Comparison of ENCODE assay signal across 18 cellular contexts in the genomic region with DNA sequence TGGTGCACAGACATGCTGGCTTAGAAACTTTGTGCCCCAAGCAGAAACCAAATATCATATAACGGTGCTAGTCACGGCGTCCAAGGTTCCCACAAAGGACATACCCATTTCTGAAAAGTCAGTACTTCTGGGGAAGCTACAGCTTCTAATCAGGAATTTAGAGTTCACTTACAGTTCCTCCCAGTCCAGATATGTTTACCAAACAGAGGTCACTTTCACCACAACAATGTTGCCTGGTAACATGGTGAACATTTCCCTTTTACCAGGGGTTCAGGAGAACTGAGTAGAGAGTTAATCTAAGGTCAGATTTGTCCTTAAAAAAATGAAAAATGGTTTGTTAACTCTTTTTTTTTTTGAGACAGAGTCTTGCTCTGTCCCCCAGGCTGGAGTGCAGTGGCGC.
DNase-seq lines count a peak whose midpoint lies in the region; ATAC-seq, FAIRE-seq and TF ChIP-seq lines count a peak whose summit lies in the region.
"Had no signal": no experiment of that assay in that cellular context is flagged by ENCODE, and none has a peak within 500 bp of the region (broad histone marks: within the 10 kb centered on the region; RNA-seq: fewer than 3 reads in every experiment).

No MANE protein-coding gene starts in this region.

- TF ChIP-seq POLR2A in heart left ventricle (IDR thresholded peaks at IDR 0.05) (no peak), HepG2 (IDR thresholded peaks at IDR 0.05; ENCODE audit: insufficient read depth in 1 of 2, low read depth in 2 of 2, low read length in 2 of 2) (no peak), gastrocnemius medialis (IDR thresholded peaks at IDR 0.05) (no peak), GM12891 (IDR thresholded peaks at IDR 0.05; ENCODE audit: low read depth, low read length) (no peak)

- peak overlapping the region in 3 of 12 donors; percentile 12 to 39 (median 25) for H3K27ac ChIP-seq in heart left ventricle
- H3K27ac ChIP-seq in right atrium auricular region, result no peak overlapping the region
- H3K27ac ChIP-seq in HepG2 (ENCODE audit: extremely low read length, insufficient read depth, low read length), result peak overlapping the region; percentile 45
- peak overlapping the region in 3 of 4 donors; percentile 9 to 60 (median 16) for H3K27ac ChIP-seq in gastrocnemius medialis
- H3K27ac ChIP-seq: SJCRH30 had no signal

- H3K4me3 ChIP-seq in heart left ventricle, result no peak overlapping the region
- no peak overlapping the region for H3K4me3 ChIP-seq in right atrium auricular region
- no peak overlapping the region for H3K4me3 ChIP-seq in HepG2 (replicated peaks in 1 of 3; ENCODE audit: insufficient read depth in 1 of 3, low read depth in 2 of 3, low read length in 3 of 3)
- no peak overlapping the region for H3K4me3 ChIP-seq in gastrocnemius medialis
- H3K4me3 ChIP-seq: SJCRH30 had no signal

- intact Hi-C loops in heart left ventricle (cut with DNase I) (loop anchor here in 2 of 10 donors (10.0 kb wide), 2 partner anchors 243 to 363 kb away; no protein-coding TSS in a partner anchor), HepG2 (cut with micrococcal nuclease; ENCODE audit: unreplicated experiment) (no loop called here), gastrocnemius medialis (cut with DNase I; ENCODE audit: low total_unique reads) (no loop called here)
- intact Hi-C loops in activated CD4-positive, alpha-beta T cell treated with anti-CD3 and anti-CD28 coated beads, Interleukin-2, amount 10 ng/mL, durations not matched to agents 24 days and 14 days (cut with micrococcal nuclease), result no loop called here

- in situ Hi-C loops in HepG2 (cut with HindIII; ENCODE audit: extremely low pct_ligation_motif_present, low pct_unique_long_range_greater_than_20kb) (no loop called here), gastrocnemius medialis (cut with MboI; ENCODE audit: low sequenced_read_pairs in 4 of 4) (no loop called here)

- no peak for TF ChIP-seq RAD21 in HepG2 (CRISPR knock-in tag; IDR thresholded peaks at IDR 0.05)

- no peak overlapping the region for H3K4me2 ChIP-seq in HepG2 (ENCODE audit: low read depth, low read length)

- FAIRE-seq in HepG2 (lab: Jason Lieb, UNC), result no peak
- no peak for FAIRE-seq in GM12891 (lab: Jason Lieb, UNC)
- FAIRE-seq: GM19239, H54 had no signal

- TF ChIP-seq CTCF in heart left ventricle (IDR thresholded peaks at IDR 0.05), result no peak
- no peak for TF ChIP-seq CTCF in right atrium auricular region (IDR thresholded peaks at IDR 0.05)
- no peak for TF ChIP-seq CTCF in HepG2 (CRISPR knock-in tag; IDR thresholded peaks at IDR 0.05)
- no peak for TF ChIP-seq CTCF in gastrocnemius medialis (IDR thresholded peaks at IDR 0.05 in 4 of 5, conservative IDR thresholded peaks at IDR 0.05 in 1 of 5)

- no peaks in the 10 kb centered on the region for H3K9me3 ChIP-seq in heart left ventricle
- no peaks in the 10 kb centered on the region for H3K9me3 ChIP-seq in right atrium auricular region
- H3K9me3 ChIP-seq in HepG2 (ENCODE audit: low read length), result no peaks in the 10 kb centered on the region
- no peaks in the 10 kb centered on the region for H3K9me3 ChIP-seq in gastrocnemius medialis
- H3K9me3 ChIP-seq: SJCRH30 had no signal

- TF ChIP-seq EP300 in HepG2 (IDR thresholded peaks at IDR 0.05; ENCODE audit: low read depth in 2 of 2, low read length in 2 of 2), result no peak
- no peak for TF ChIP-seq EP300 in HepG2 (CRISPR knock-in tag; IDR thresholded peaks at IDR 0.05; ENCODE audit: borderline replicate concordance)

- no peaks in the 10 kb centered on the region for H3K9me3 Mint-ChIP-seq in central memory CD8-positive, alpha-beta T cell
- H3K9me3 Mint-ChIP-seq in activated CD4-positive, alpha-beta T cell treated with anti-CD3 and anti-CD28 coated beads, Interleukin-2, amount 10 ng/mL, durations not matched to agents 24 days and 14 days, result no peaks in the 10 kb centered on the region

- peak overlapping the region; percentile 98 for H3K27ac Mint-ChIP-seq in central memory CD8-positive, alpha-beta T cell (ENCODE audit: low read depth)
- H3K27ac Mint-ChIP-seq in activated CD4-positive, alpha-beta T cell treated with anti-CD3 and anti-CD28 coated beads, Interleukin-2, amount 10 ng/mL, durations not matched to agents 24 days and 14 days, result no peak overlapping the region

- no peak for DNase-seq in heart left ventricle
- DNase-seq in right atrium auricular region (ENCODE audit: low spot score), result no peak
- DNase-seq in central memory CD8-positive, alpha-beta T cell (ENCODE audit: low spot score in 2 of 2), result no peak
- peak; percentile 34 for DNase-seq in HepG2 (ENCODE audit: low spot score)
- DNase-seq in gastrocnemius medialis, result no peak
- no peak for DNase-seq in activated CD4-positive, alpha-beta T cell treated with anti-CD3 and anti-CD28 coated beads, Interleukin-2, amount 10 ng/mL, durations not matched to agents 24 days and 14 days
- no peak for DNase-seq in NK-92 treated with Interleukin-12 subunit alpha and Interleukin-12 subunit beta, amount 100 ng/mL, for 24 hours (lab: John Stamatoyannopoulos, UW)
- no peak for DNase-seq in GM12891 (ENCODE audit: insufficient read length, low spot score)
- DNase-seq: DMS79 treated with DMSO at 0.1 percent for 48 hours, KG1, MM.1S, NCI-H1417, NCI-H2029 treated with DMSO at 0.1 percent for 48 hours, NCI-H524, SJCRH30 had no signal

- H3K4me1 ChIP-seq in heart left ventricle, result peaks cover 0 to 44% (median 27%) of the 10 kb centered on the region in 12 donors
- H3K4me1 ChIP-seq in right atrium auricular region, result peaks cover 0 to 34% of the 10 kb centered on the region in 2 donors
- peaks cover 53% of the 10 kb centered on the region for H3K4me1 ChIP-seq in HepG2 (ENCODE audit: insufficient read depth, low read length)
- H3K4me1 ChIP-seq in gastrocnemius medialis, result peaks cover 54 to 62% of the 10 kb centered on the region in 2 donors

- CTCF ChIA-PET in HepG2 (lab: Yijun Ruan, JAX; ENCODE audit: low intra/inter-chr PET ratio, low total read pairs), result no interaction called here

- H4K20me1 ChIP-seq in HepG2 (ENCODE audit: insufficient read depth, low read length), result no peaks in the 10 kb centered on the region

- H3K36me3 Mint-ChIP-seq in central memory CD8-positive, alpha-beta T cell (ENCODE audit: insufficient read depth), result peaks cover 72% of the 10 kb centered on the region
- peaks cover 18% of the 10 kb centered on the region for H3K36me3 Mint-ChIP-seq in activated CD4-positive, alpha-beta T cell treated with anti-CD3 and anti-CD28 coated beads, Interleukin-2, amount 10 ng/mL, durations not matched to agents 24 days and 14 days (ENCODE audit: low read depth)

- H3K27me3 ChIP-seq in heart left ventricle (no peaks in the 10 kb centered on the region), right atrium auricular region (no peaks in the 10 kb centered on the region), HepG2 (ENCODE audit: control insufficient read depth in 1 of 2, insufficient read depth in 2 of 2, low read length in 2 of 2) (no peaks in the 10 kb centered on the region), gastrocnemius medialis (no peaks in the 10 kb centered on the region)
- H3K27me3 ChIP-seq: SJCRH30 had no signal

- H2AFZ ChIP-seq in HepG2 (ENCODE audit: low read length), result no peak overlapping the region

- 69 to 89% (median 79%) methylated on average over 4 of the region's 4 CpGs for WGBS in heart left ventricle, 4 donors
- WGBS in HepG2 (ENCODE audit: low lambda C conversion rate), result 89% methylated on average over 4 of the region's 4 CpGs

- no peak overlapping the region for H3K4me3 Mint-ChIP-seq in central memory CD8-positive, alpha-beta T cell
- no peak overlapping the region for H3K4me3 Mint-ChIP-seq in activated CD4-positive, alpha-beta T cell treated with anti-CD3 and anti-CD28 coated beads, Interleukin-2, amount 10 ng/mL, durations not matched to agents 24 days and 14 days

- POLR2A ChIA-PET in HepG2 (lab: Yijun Ruan, JAX), result no interaction called here

- H3K79me2 ChIP-seq in HepG2 (ENCODE audit: insufficient read depth, low read length), result peaks cover 58% of the 10 kb centered on the region

- H3K27me3 Mint-ChIP-seq in central memory CD8-positive, alpha-beta T cell, result no peaks in the 10 kb centered on the region
- no peaks in the 10 kb centered on the region for H3K27me3 Mint-ChIP-seq in activated CD4-positive, alpha-beta T cell treated with anti-CD3 and anti-CD28 coated beads, Interleukin-2, amount 10 ng/mL, durations not matched to agents 24 days and 14 days
- H3K27me3 Mint-ChIP-seq: CD4-positive, alpha-beta memory T cell had no signal

- H3K9ac ChIP-seq in HepG2 (ENCODE audit: insufficient read depth, low read depth, low read length), result no peak overlapping the region

- H3K4me1 Mint-ChIP-seq in central memory CD8-positive, alpha-beta T cell, result peaks cover 62% of the 10 kb centered on the region
- peaks cover 20% of the 10 kb centered on the region for H3K4me1 Mint-ChIP-seq in activated CD4-positive, alpha-beta T cell treated with anti-CD3 and anti-CD28 coated beads, Interleukin-2, amount 10 ng/mL, durations not matched to agents 24 days and 14 days

- H3K36me3 ChIP-seq in heart left ventricle (peaks cover 0 to 11% (median 4%) of the 10 kb centered on the region in 9 donors), right atrium auricular region (no peaks in the 10 kb centered on the region), HepG2 (replicated peaks in 1 of 2; ENCODE audit: control insufficient read depth in 1 of 2, insufficient read depth in 2 of 2, low read length in 2 of 2) (peaks cover 0 to 5% of the 10 kb centered on the region in 2 experiments; a peak in 1 of 5 replicates), gastrocnemius medialis (peaks cover 0 to 12% of the 10 kb centered on the region in 2 donors)
- H3K36me3 ChIP-seq: SJCRH30 had no signal

- ATAC-seq in heart left ventricle, result peak; percentile 24 to 58 (median 44)
- ATAC-seq in central memory CD8-positive, alpha-beta T cell (replicated peaks; ENCODE audit: extremely low read depth, poor library complexity, severe bottlenecking), result no peak
- ATAC-seq in HepG2, result peak; percentile 59
- no peak for ATAC-seq in gastrocnemius medialis

- no TSS peak for BruUV-seq in HepG2 (replicated peaks; lab: Mats Ljungman, UMichigan)

TF ChIP-seq in HepG2, 621 proteins besides CTCF, POLR2A, EP300 and RAD21 (continues in another document):
- TF ChIP-seq ZNF331 (CRISPR knock-in tag; IDR thresholded peaks at IDR 0.05), result no peak
- no peak for TF ChIP-seq SMARCE1 (IDR thresholded peaks at IDR 0.05; ENCODE audit: borderline replicate concordance)
- TF ChIP-seq JARID2 (CRISPR knock-in tag; IDR thresholded peaks at IDR 0.05; ENCODE audit: insufficient replicate concordance), result no peak
- no peak for TF ChIP-seq CBX1 (IDR thresholded peaks at IDR 0.05; ENCODE audit: low read depth)
- no peak for TF ChIP-seq ZFAT (CRISPR knock-in tag; conservative IDR thresholded peaks at IDR 0.05)
- TF ChIP-seq KLF6 (CRISPR knock-in tag; IDR thresholded peaks at IDR 0.05), result no peak

TF ChIP-seq in GM12891, 5 proteins besides CTCF, POLR2A, EP300 and RAD21:
- TF ChIP-seq POU2F2 (IDR thresholded peaks at IDR 0.05; ENCODE audit: low read depth, low read length) (no peak), PAX5 (IDR thresholded peaks at IDR 0.05; ENCODE audit: insufficient read depth, low read length, severe bottlenecking) (no peak), POLR2AphosphoS5 (IDR thresholded peaks at IDR 0.05; ENCODE audit: low read depth, low read length) (no peak), SPI1 (IDR thresholded peaks at IDR 0.05; ENCODE audit: low read depth, low read length) (no peak), TAF1 (IDR thresholded peaks at IDR 0.05; ENCODE audit: low read depth, low read length) (no peak)

Comparison
In these comparisons a context has a peak if more than half of its experiments do, and no peak if none do; other contexts are left out.
1. ATAC-seq: peak in heart left ventricle (4 of 4) and HepG2 (single experiment); none in central memory CD8-positive, alpha-beta T cell (single experiment) and gastrocnemius medialis (0 of 2).
2. H3K27ac ChIP-seq: peak in HepG2 (single experiment) and gastrocnemius medialis (3 of 4); none in right atrium auricular region (0 of 2).